In the genomic region with DNA sequence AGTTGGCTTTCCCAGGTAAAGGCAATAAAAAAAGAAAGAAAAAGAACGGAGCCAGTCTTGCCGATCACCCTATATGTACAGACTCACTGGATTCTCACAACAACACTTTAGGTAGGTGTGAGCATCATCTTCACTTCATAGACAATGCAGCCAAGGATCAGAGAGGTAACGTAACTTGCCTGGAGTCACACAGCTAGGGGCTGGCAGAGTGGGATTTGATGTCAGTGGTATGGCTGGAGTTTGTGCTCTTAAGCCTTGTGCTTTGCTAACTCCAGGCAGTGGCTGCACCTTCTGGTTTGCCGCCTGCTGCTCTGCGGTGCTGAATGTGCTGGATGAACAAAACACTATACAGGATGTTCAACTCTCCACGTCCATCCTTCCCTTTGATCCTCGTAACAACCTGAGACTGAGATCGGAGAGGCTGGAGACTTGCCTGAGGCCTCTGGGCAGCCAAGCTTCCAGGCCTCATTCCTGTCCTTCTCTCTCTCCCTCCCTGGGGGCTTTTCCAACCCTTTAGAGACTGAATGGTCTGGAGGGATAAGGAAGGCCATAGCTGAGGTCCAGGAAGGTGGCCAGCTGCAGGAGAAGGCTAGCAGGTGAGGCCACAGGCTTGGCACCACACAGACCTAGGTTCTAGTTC, we compare ENCODE assay signal across 2 cellular contexts.
TF ChIP-seq lines count a peak whose summit lies in the region.

No MANE protein-coding gene starts in this region.

TF ChIP-seq in HepG2, 621 proteins besides CTCF, POLR2A, EP300 and RAD21:
- TF ChIP-seq ZNF768 (CRISPR knock-in tag; IDR thresholded peaks at IDR 0.05) = peak; percentile 81
- TF ChIP-seq, protein P1, sequence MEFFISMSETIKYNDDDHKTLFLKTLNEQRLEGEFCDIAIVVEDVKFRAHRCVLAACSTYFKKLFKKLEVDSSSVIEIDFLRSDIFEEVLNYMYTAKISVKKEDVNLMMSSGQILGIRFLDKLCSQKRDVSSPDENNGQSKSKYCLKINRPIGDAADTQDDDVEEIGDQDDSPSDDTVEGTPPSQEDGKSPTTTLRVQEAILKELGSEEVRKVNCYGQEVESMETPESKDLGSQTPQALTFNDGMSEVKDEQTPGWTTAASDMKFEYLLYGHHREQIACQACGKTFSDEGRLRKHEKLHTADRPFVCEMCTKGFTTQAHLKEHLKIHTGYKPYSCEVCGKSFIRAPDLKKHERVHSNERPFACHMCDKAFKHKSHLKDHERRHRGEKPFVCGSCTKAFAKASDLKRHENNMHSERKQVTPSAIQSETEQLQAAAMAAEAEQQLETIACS (CRISPR knock-in tag; IDR thresholded peaks at IDR 0.05) = no peak
TF ChIP-seq in HepG2: peak in this region for 1.

TF ChIP-seq in K562, 482 proteins besides CTCF, POLR2A, EP300 and RAD21:
- TF ChIP-seq ZNF274 (IDR thresholded peaks at IDR 0.05; ENCODE audit: borderline replicate concordance, low read depth, low read length) (no peak), ZNF174 (CRISPR knock-in tag; IDR thresholded peaks at IDR 0.05) (no peak), RBM25 (IDR thresholded peaks at IDR 0.05; ENCODE audit: low read depth, low read length, severe bottlenecking) (peak; percentile 56), KDM1A (IDR thresholded peaks at IDR 0.05) (0 out of 4 replicates have a peak, but pooled peaks of 1 of the 2 experiments have one; percentile 12), NR3C1 (CRISPR knock-in tag; IDR thresholded peaks at IDR 0.05) (no peak), ARID2 (IDR thresholded peaks at IDR 0.05) (no peak), ZNF57 (CRISPR knock-in tag; IDR thresholded peaks at IDR 0.05) (no peak), FOS (IDR thresholded peaks at IDR 0.05; ENCODE audit: extremely low read depth, insufficient read length) (no peak), ZFP36 (IDR thresholded peaks at IDR 0.05; ENCODE audit: low read depth, low read length, partially characterized antibody) (peak; percentile 41), C11orf30 (IDR thresholded peaks at IDR 0.05; ENCODE audit: low read depth) (no peak), POLR2AphosphoS5 (IDR thresholded peaks at IDR 0.05; ENCODE audit: control insufficient read depth, insufficient read depth, low read depth, low read length) (no peak), RNF2 (IDR thresholded peaks at IDR 0.05) (no peak), TAF9B (IDR thresholded peaks at IDR 0.05; ENCODE audit: partially characterized antibody) (no peak), CSDE1 (IDR thresholded peaks at IDR 0.05) (no peak), ATF7 (IDR thresholded peaks at IDR 0.05) (no peak), MEF2A (IDR thresholded peaks at IDR 0.05; ENCODE audit: control insufficient read depth, low read depth, low read length) (no peak), CREBBP (IDR thresholded peaks at IDR 0.05; ENCODE audit: low read depth, low read length) (no peak), CBFB (CRISPR knock-in tag; IDR thresholded peaks at IDR 0.05) (no peak), BCOR (IDR thresholded peaks at IDR 0.05) (peak; percentile 44; the same call in 1 of the 2 replicates)
- TF ChIP-seq, protein P2, sequence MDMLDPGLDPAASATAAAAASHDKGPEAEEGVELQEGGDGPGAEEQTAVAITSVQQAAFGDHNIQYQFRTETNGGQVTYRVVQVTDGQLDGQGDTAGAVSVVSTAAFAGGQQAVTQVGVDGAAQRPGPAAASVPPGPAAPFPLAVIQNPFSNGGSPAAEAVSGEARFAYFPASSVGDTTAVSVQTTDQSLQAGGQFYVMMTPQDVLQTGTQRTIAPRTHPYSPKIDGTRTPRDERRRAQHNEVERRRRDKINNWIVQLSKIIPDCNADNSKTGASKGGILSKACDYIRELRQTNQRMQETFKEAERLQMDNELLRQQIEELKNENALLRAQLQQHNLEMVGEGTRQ (CRISPR knock-in tag; IDR thresholded peaks at IDR 0.05) = no peak
- TF ChIP-seq, protein P3, sequence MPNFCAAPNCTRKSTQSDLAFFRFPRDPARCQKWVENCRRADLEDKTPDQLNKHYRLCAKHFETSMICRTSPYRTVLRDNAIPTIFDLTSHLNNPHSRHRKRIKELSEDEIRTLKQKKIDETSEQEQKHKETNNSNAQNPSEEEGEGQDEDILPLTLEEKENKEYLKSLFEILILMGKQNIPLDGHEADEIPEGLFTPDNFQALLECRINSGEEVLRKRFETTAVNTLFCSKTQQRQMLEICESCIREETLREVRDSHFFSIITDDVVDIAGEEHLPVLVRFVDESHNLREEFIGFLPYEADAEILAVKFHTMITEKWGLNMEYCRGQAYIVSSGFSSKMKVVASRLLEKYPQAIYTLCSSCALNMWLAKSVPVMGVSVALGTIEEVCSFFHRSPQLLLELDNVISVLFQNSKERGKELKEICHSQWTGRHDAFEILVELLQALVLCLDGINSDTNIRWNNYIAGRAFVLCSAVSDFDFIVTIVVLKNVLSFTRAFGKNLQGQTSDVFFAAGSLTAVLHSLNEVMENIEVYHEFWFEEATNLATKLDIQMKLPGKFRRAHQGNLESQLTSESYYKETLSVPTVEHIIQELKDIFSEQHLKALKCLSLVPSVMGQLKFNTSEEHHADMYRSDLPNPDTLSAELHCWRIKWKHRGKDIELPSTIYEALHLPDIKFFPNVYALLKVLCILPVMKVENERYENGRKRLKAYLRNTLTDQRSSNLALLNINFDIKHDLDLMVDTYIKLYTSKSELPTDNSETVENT (CRISPR knock-in tag; IDR thresholded peaks at IDR 0.05) = no peak
